In the genomic region with DNA sequence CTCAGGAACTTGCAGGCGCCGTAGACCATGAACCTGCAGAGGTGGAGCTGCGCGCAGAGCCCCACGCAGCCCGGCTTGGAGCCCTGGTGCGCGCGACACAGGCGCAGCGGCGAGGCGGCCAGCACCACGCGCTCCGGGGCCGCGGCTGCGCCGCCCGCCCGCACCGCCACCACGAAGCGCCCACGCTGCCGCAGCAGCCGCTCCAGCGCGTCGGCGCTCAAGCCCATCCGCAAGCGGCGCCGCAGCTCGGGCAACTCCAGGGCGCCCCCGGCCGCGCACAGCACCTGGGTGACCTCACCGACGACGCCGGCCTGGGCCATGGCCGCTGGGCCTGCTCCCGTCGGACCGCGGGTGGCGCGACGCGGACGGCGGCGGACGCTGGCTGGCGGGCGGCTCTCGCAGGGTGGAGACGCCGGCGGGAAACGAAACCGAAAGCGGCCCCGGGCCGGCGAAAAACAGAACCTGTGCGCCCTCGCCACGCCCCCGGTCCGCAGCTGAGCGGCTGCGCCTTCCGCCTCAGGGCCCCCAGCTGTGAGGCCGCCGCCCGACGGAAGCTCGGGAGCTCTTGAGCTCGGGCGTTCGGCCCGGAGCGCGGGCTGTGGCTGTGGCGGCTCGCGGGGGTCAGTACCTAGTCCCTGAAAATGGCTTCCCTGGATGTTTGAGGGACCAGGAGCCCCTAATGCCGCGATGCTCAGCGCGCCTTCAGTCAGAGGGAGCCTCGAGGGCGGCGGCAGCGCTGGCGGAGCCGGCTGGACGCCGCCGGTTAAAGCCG, we compare ENCODE assay signal across 8 cellular contexts. TPM values are rescaled to one million over a fixed set of nuclear protein-coding genes. Genes with fewer than 3 reads are reported as not detected.
DNase-seq lines count a peak whose midpoint lies in the region; ATAC-seq, FAIRE-seq and TF ChIP-seq lines count a peak whose summit lies in the region.

A gene with protein sequence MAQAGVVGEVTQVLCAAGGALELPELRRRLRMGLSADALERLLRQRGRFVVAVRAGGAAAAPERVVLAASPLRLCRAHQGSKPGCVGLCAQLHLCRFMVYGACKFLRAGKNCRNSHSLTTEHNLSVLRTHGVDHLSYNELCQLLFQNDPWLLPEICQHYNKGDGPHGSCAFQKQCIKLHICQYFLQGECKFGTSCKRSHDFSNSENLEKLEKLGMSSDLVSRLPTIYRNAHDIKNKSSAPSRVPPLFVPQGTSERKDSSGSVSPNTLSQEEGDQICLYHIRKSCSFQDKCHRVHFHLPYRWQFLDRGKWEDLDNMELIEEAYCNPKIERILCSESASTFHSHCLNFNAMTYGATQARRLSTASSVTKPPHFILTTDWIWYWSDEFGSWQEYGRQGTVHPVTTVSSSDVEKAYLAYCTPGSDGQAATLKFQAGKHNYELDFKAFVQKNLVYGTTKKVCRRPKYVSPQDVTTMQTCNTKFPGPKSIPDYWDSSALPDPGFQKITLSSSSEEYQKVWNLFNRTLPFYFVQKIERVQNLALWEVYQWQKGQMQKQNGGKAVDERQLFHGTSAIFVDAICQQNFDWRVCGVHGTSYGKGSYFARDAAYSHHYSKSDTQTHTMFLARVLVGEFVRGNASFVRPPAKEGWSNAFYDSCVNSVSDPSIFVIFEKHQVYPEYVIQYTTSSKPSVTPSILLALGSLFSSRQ (minus strand): TSS at position 424 of the 772 bp plus-strand sequence. CDS start 104 bp downstream, at position 320.

- TF ChIP-seq CTCF in Loucy (conservative IDR thresholded peaks at IDR 0.05; ENCODE audit: low read length) (no peak), heart left ventricle (IDR thresholded peaks at IDR 0.05) (peak in 1 of 12 donors; percentile 16), upper lobe of right lung (IDR thresholded peaks at IDR 0.05) (no peak)

- H3K4me1 ChIP-seq in ES-I3 (ENCODE audit: insufficient read depth, low read length) (no peaks in the 10 kb centered on the region), Loucy (ENCODE audit: insufficient read depth, low read length, poor library complexity, severe bottlenecking) (peaks cover 47% of the 10 kb centered on the region), heart left ventricle (peaks cover 7 to 52% (median 31%) of the 10 kb centered on the region in 12 donors), upper lobe of right lung (peaks cover 42% of the 10 kb centered on the region)

- H3K4me2 ChIP-seq in Loucy (ENCODE audit: low read depth, low read length, poor library complexity, severe bottlenecking): peak within 1 kb of the TSS; percentile 96

- no peak for FAIRE-seq in H54 (lab: Jason Lieb, UNC)

- intact Hi-C loops in heart left ventricle (cut with DNase I) (loop anchor here in 3 of 10 donors (5.0 to 10.0 kb wide), 2 partner anchors 112 to 115 kb away; a partner anchor contains a TSS), posterior vena cava (cut with DNase I) (no loop called here), upper lobe of right lung (cut with DNase I) (no loop called here)

- H4K20me1 ChIP-seq in Loucy (ENCODE audit: insufficient read depth, low read length, poor library complexity, severe bottlenecking): no peaks in the 10 kb centered on the region

- peak; percentile 57 for TF ChIP-seq POLR2A in H54 (IDR thresholded peaks at IDR 0.05; ENCODE audit: low read depth, low read length)
- TF ChIP-seq POLR2A in heart left ventricle (IDR thresholded peaks at IDR 0.05): peak in 1 of 2 donors; percentile 45

- H3K36me3 ChIP-seq in ES-I3 (ENCODE audit: insufficient read depth, low read length) (no peaks in the 10 kb centered on the region), Loucy (ENCODE audit: insufficient read depth, low read length) (no peaks in the 10 kb centered on the region), heart left ventricle (peaks cover 0 to 2% (median 0%) of the 10 kb centered on the region in 9 donors), upper lobe of right lung (no peaks in the 10 kb centered on the region)

- no peaks in the 10 kb centered on the region for H3K9me3 ChIP-seq in ES-I3 (ENCODE audit: control insufficient read depth, insufficient read depth, low read length)
- H3K9me3 ChIP-seq in Loucy (ENCODE audit: insufficient read depth, low read depth, low read length): peaks cover 14% of the 10 kb centered on the region
- H3K9me3 ChIP-seq in heart left ventricle: peaks cover 0 to 25% (median 14%) of the 10 kb centered on the region in 12 donors
- no peaks in the 10 kb centered on the region for H3K9me3 ChIP-seq in upper lobe of right lung

- DNase-seq in H54 (ENCODE audit: insufficient read length, low spot score) (peak; percentile 74), SW 1271 (lab: John Stamatoyannopoulos, UW) (peak; percentile 48 to 75), heart left ventricle (peak; percentile 93 to 96 (median 94)), posterior vena cava (ENCODE audit: low spot score) (peak; percentile 97), upper lobe of right lung (peak; percentile 98)
- peak; percentile 60 for DNase-seq in activated naive CD8-positive, alpha-beta T cell treated with anti-CD3 and anti-CD28 coated beads, Interleukin-2, amount 50 U/mL, for 16 hours (ENCODE audit: low read depth, low spot score)

- H3K27ac ChIP-seq in heart left ventricle (peak within 1 kb of the TSS; percentile 42 to 99 (median 90)), upper lobe of right lung (peak within 1 kb of the TSS; percentile 96)

- no peaks in the 10 kb centered on the region for H3F3A ChIP-seq in Loucy (ENCODE audit: low read depth)

- peak within 1 kb of the TSS; percentile 99 for H2AFZ ChIP-seq in Loucy (ENCODE audit: low read length)

- H3K27me3 ChIP-seq in Loucy (ENCODE audit: insufficient read depth, low read length, poor library complexity, severe bottlenecking) (no peaks in the 10 kb centered on the region), heart left ventricle (no peaks in the 10 kb centered on the region), upper lobe of right lung (no peaks in the 10 kb centered on the region)

- 1 to 3% (median 1%) methylated on average over 43 to 106 of the region's 106 CpGs for WGBS in heart left ventricle, 4 donors

- H3K9me2 ChIP-seq in Loucy (replicated peaks; ENCODE audit: low read depth, low read length): no peaks in the 10 kb centered on the region

- peaks cover 42% of the 10 kb centered on the region for H3K79me2 ChIP-seq in Loucy (ENCODE audit: insufficient read depth, low read length)

- ATAC-seq in heart left ventricle (peak; percentile 33 to 85 (median 81)), upper lobe of right lung (peak; percentile 95)

- H3K4me3 ChIP-seq in Loucy (ENCODE audit: low read length, poor library complexity, severe bottlenecking) (peak within 1 kb of the TSS; percentile 97), heart left ventricle (peak within 1 kb of the TSS; percentile 31 to 90 (median 76)), upper lobe of right lung (peak within 1 kb of the TSS; percentile 82)

- H3K9ac ChIP-seq in ES-I3 (ENCODE audit: low read depth, low read length) (peak within 1 kb of the TSS; percentile 77), Loucy (ENCODE audit: low read depth, low read length, poor library complexity, severe bottlenecking) (peak within 1 kb of the TSS; percentile 87)

RNA-seq across cellular contexts. Expression of the gene that starts here (rescaled TPM):
- total RNA-seq in heart left ventricle (10 to 100 TPM in 8 of 9 donors, 1 to 10 TPM in 1; 9.7 to 65.9 (median 15.3) TPM), posterior vena cava (10 to 100 TPM; 27.7 to 35.3 TPM), upper lobe of right lung (100 TPM)
- 10 to 100 TPM in 1 of 2 donors, 1 to 10 TPM in 1; 6.8 to 12.6 TPM for polyA plus RNA-seq in heart left ventricle

Comparison
In these comparisons a context has a peak if more than half of its experiments do, and no peak if none do; other contexts are left out.
1. Peak in every context shown above with its lines: DNase-seq, ATAC-seq, H3K4me3 ChIP-seq and H3K27ac ChIP-seq.